8 cellular contexts compared by ENCODE assay signal in genomic region chr7:26664735-26665420, GRCh38.
DNase-seq lines count a peak whose midpoint lies in the region; ATAC-seq and TF ChIP-seq lines count a peak whose summit lies in the region.
"Had no signal": no experiment of that assay in that cellular context is flagged by ENCODE, and none has a peak within 500 bp of the region (broad histone marks: within the 10 kb centered on the region; RNA-seq: fewer than 3 reads in every experiment).

No MANE protein-coding gene starts in this region.

- no peak for TF ChIP-seq CTCF in coronary artery (IDR thresholded peaks at IDR 0.05)

- no peak overlapping the region for H3K27ac ChIP-seq in coronary artery
- H3K27ac ChIP-seq: foreskin keratinocyte had no signal

- DNase-seq in NCI-H69 (lab: John Stamatoyannopoulos, UW) (peak; percentile 91), coronary artery (ENCODE audit: low spot score) (no peak), HK-2 (ENCODE audit: unreplicated experiment) (no peak)
- DNase-seq in stimulated activated CD4-positive, alpha-beta T cell treated with anti-CD3 and anti-CD28 coated beads, Interleukin-2, amount 100 ng/mL, for 4 hours (ENCODE audit: low read depth) = peak; percentile 16

- ATAC-seq in GM19463 (IDR thresholded peaks at IDR 0.05; ENCODE audit: unreplicated experiment) (peak; percentile 67), HG02885 (IDR thresholded peaks at IDR 0.05; ENCODE audit: poor library complexity, unreplicated experiment) (no peak), HG03565 (IDR thresholded peaks at IDR 0.05; ENCODE audit: unreplicated experiment) (no peak)
- ATAC-seq: foreskin keratinocyte had no signal

- peak overlapping the region; percentile 4 for H3K4me3 ChIP-seq in coronary artery

Comparison
In these comparisons a context has a peak if more than half of its experiments do, and no peak if none do; other contexts are left out.
1. DNase-seq: peak in NCI-H69 (single experiment) and stimulated activated CD4-positive, alpha-beta T cell treated with anti-CD3 and anti-CD28 coated beads, Interleukin-2, amount 100 ng/mL, for 4 hours (single experiment); none in coronary artery (single experiment) and HK-2 (single experiment).